1 cellular context compared by ENCODE assay signal in the genomic region with DNA sequence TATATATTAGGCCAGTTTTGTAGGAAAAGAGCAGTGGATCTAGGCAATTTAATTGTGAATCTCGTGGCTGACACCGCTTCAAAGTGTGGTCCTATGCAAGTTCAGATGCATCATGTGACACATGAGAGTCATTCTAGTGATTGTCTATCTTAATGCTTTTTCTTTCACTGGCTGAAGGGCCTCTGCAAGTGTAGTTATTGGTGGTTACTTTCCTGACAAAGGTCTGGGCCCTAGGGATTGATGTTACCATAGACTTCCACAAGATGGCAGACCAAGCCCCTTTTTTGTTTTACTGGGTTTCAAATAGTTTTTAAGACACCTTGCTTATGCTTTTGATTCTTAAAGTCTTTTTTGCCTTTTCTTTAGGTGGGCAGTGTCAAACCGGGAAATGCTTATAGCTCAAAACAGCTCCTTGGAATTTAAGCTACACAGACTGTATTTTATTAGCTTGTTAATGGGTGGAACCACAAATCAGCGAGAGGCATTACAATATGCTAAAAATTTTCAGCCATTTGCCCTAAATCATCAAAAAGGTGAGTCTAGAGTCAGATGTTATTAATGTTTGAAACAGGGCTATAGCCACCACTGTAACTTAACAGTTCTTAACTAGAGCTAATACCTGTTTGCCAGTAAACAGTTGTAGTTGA.
A peak's percentile ranks its signal among the peaks of the same experiment; 100 is the strongest.
TF ChIP-seq lines count a peak whose summit lies in the region.

No MANE protein-coding gene starts in this region.

TF ChIP-seq in IMR-90, 13 proteins besides CTCF, POLR2A, EP300 and RAD21:
- TF ChIP-seq, protein P1, sequence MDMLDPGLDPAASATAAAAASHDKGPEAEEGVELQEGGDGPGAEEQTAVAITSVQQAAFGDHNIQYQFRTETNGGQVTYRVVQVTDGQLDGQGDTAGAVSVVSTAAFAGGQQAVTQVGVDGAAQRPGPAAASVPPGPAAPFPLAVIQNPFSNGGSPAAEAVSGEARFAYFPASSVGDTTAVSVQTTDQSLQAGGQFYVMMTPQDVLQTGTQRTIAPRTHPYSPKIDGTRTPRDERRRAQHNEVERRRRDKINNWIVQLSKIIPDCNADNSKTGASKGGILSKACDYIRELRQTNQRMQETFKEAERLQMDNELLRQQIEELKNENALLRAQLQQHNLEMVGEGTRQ (IDR thresholded peaks at IDR 0.05; ENCODE audit: low read depth, low read length): 0 out of 2 replicates have a peak, but pooled peaks have one; percentile 8
- no peak for TF ChIP-seq BHLHE40 (IDR thresholded peaks at IDR 0.05; ENCODE audit: low read depth, low read length)
- TF ChIP-seq SMC3 (IDR thresholded peaks at IDR 0.05; ENCODE audit: low read depth, low read length): peak; percentile 56
